ENCODE assay signal across 8 cellular contexts in the genomic region with DNA sequence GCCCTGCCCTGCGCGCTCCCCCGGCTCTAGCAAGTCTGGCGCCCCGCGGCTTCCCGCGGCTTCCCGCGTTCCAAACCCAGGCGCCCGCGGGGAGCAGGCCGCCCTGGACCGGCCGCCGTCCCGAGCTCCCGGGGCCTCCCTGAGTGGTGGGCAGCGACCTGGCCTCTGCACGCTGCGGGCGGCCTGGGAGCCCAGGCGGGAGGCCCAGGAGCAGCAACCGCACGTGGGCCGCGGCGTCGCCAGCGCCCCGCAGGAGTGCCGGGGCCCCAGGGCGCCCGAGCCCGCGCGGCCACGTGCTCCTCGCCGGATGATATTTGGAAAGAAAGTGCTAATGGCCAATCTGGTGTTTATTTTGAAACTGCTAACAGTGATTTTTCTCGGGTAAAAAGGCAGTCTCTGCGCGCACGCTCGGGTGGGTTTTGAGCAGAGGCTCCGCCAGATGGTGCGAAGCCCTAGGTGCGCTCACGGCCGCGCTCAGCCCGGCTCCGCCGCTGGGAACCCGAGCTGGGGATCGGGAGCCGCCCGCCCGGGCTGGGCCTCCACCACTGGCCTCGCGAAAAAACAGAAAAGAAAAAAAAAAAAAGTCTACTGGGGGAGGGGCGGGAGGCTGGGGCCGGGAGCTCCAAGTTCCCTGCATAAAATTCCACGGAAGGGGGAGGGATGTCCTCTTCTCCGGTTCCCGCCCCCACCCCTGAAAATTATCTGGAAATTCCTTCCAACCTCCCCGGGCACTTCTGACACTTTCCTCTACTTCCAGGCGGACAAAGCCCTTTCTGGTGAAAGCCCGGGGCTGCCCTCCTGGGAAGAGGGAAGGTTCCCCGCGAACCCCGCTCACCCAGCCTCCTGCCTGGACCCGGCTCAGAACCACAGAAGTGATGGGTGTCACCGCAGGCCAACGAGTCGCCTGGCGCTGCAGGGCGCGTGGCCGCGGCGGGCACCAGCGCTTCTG. TPM values are rescaled to one million over a fixed set of nuclear protein-coding genes. Genes with fewer than 3 reads are reported as not detected.
DNase-seq lines count a peak whose midpoint lies in the region; ATAC-seq lines count a peak whose summit lies in the region.
"Had no signal": no experiment of that assay in that cellular context is flagged by ENCODE, and none has a peak within 500 bp of the region (broad histone marks: within the 10 kb centered on the region; RNA-seq: fewer than 3 reads in every experiment).

No MANE protein-coding gene starts in this region.

- H3K4me2 ChIP-seq in skeletal muscle satellite cell (ENCODE audit: low read length): peak overlapping the region; percentile 70

- DNase-seq in T1000 (lab: John Stamatoyannopoulos, UW): peak; percentile 23
- DNase-seq in DMS153 (lab: John Stamatoyannopoulos, UW): no peak
- DNase-seq in NCI-H1105 (lab: John Stamatoyannopoulos, UW): no peak

- no peaks in the 10 kb centered on the region for H3K9me3 ChIP-seq in HUES6 (ENCODE audit: control insufficient read depth, insufficient read depth, low read depth, low read length)
- peaks cover 6% of the 10 kb centered on the region for H3K9me3 ChIP-seq in iPS-18c (ENCODE audit: control insufficient read depth, insufficient read depth, low read length)
- no peaks in the 10 kb centered on the region for H3K9me3 ChIP-seq in skeletal muscle satellite cell (replicated peaks; ENCODE audit: low read length)

- peaks cover 98% of the 10 kb centered on the region for H3K27me3 ChIP-seq in HUES6 (ENCODE audit: control insufficient read depth, insufficient read depth, low read length)
- H3K27me3 ChIP-seq in skeletal muscle satellite cell (ENCODE audit: control insufficient read depth, insufficient read depth, low read length): peaks cover 19% of the 10 kb centered on the region

- H3K27ac ChIP-seq in HUES6 (ENCODE audit: low read depth, low read length): no peak overlapping the region

- peak overlapping the region; percentile 59 for H3K4me3 ChIP-seq in HUES6 (ENCODE audit: low read depth, low read length)
- H3K4me3 ChIP-seq in iPS-18c (ENCODE audit: insufficient read depth, low read depth, low read length): peak overlapping the region; percentile 42; the same call in 1 of the 2 replicates
- H3K4me3 ChIP-seq in skeletal muscle satellite cell (ENCODE audit: low read length): peak overlapping the region; percentile 90

- H3K9ac ChIP-seq in HUES6 (ENCODE audit: low read length): peak overlapping the region; percentile 26
- H3K9ac ChIP-seq in skeletal muscle satellite cell (ENCODE audit: low read depth, low read length): peak overlapping the region; percentile 89

- no peak for ATAC-seq in GM18498 (IDR thresholded peaks at IDR 0.05; ENCODE audit: unreplicated experiment)

- H3K36me3 ChIP-seq in HUES6 (ENCODE audit: control insufficient read depth, insufficient read depth, low read length) (no peaks in the 10 kb centered on the region), skeletal muscle satellite cell (ENCODE audit: insufficient read depth, low read length) (peaks cover 9% of the 10 kb centered on the region)

- H3K4me1 ChIP-seq in HUES6 (ENCODE audit: control insufficient read depth, insufficient read depth, low read length): peaks cover 64% of the 10 kb centered on the region
- H3K4me1 ChIP-seq in skeletal muscle satellite cell (ENCODE audit: control insufficient read depth, insufficient read depth, low read length): peaks cover 37% of the 10 kb centered on the region

RNA-seq across cellular contexts. Expression of gene EBF3, which starts 4.3 kb away (rescaled TPM):
- 12.9 and 16.2 TPM in 2 replicates for total RNA-seq in skeletal muscle satellite cell (2012; rRNA removed)
- total RNA-seq: NCI-H460 had no signal
